Comparison of ENCODE assay signal across 29 cellular contexts in genomic region chr1:60823151-60823550, GRCh38.
"Had no signal": no experiment of that assay in that cellular context is flagged by ENCODE, and none has a peak within 500 bp of the region (broad histone marks: within the 10 kb centered on the region; RNA-seq: fewer than 3 reads in every experiment).

No MANE protein-coding gene starts in this region.

- H3K36me3 Mint-ChIP-seq: naive thymus-derived CD4-positive, alpha-beta T cell; natural killer cell treated with Interleukin-12 subunit alpha and Interleukin-12 subunit beta and Interleukin-15 and Interleukin-18, amount 100 ng/mL, for 72 hours; stimulated activated naive B cell treated with anti-CD40 and anti-IgM and Interleukin-4, amounts not matched to agents 10 μg/mL and 1 μg/mL and 100 μg/mL, for 72 hours had no signal

- H3K27ac Mint-ChIP-seq: naive thymus-derived CD4-positive, alpha-beta T cell; natural killer cell treated with Interleukin-12 subunit alpha and Interleukin-12 subunit beta and Interleukin-15 and Interleukin-18, amount 100 ng/mL, for 72 hours; stimulated activated naive B cell treated with anti-CD40 and anti-IgM and Interleukin-4, amounts not matched to agents 10 μg/mL and 1 μg/mL and 100 μg/mL, for 72 hours had no signal

- H3K9me3 Mint-ChIP-seq: natural killer cell treated with Interleukin-12 subunit alpha and Interleukin-12 subunit beta and Interleukin-15 and Interleukin-18, amount 100 ng/mL, for 72 hours had no signal

- H3K4me3 Mint-ChIP-seq: naive thymus-derived CD4-positive, alpha-beta T cell; natural killer cell treated with Interleukin-12 subunit alpha and Interleukin-12 subunit beta and Interleukin-15 and Interleukin-18, amount 100 ng/mL, for 72 hours; stimulated activated naive B cell treated with anti-CD40 and anti-IgM and Interleukin-4, amounts not matched to agents 10 μg/mL and 1 μg/mL and 100 μg/mL, for 72 hours had no signal

- H3K4me1 Mint-ChIP-seq: naive thymus-derived CD4-positive, alpha-beta T cell; stimulated activated naive B cell treated with anti-CD40 and anti-IgM and Interleukin-4, amounts not matched to agents 10 μg/mL and 1 μg/mL and 100 μg/mL, for 72 hours had no signal

- H3K27me3 Mint-ChIP-seq: stimulated activated naive B cell treated with anti-CD40 and anti-IgM and Interleukin-4, amounts not matched to agents 10 μg/mL and 1 μg/mL and 100 μg/mL, for 72 hours had no signal

- H3K9me3 ChIP-seq: left lung, lower lobe of right lung, pancreas, prostate gland, testis, thyroid gland, upper lobe of right lung had no signal

- H3K4me3 ChIP-seq: heart right ventricle, hepatocyte, left lung, lower lobe of right lung, pancreas, prostate gland, skin epidermis, stomach, testis, thyroid gland, upper lobe of right lung had no signal

- ATAC-seq: heart right ventricle; left cardiac atrium; left lung; lower lobe of right lung; naive thymus-derived CD4-positive, alpha-beta T cell; natural killer cell treated with Interleukin-12 subunit alpha and Interleukin-12 subunit beta and Interleukin-15 and Interleukin-18, amount 100 ng/mL, for 72 hours; pancreas; right cardiac atrium; sciatic nerve; stimulated activated naive B cell treated with anti-CD40 and anti-IgM and Interleukin-4, amounts not matched to agents 10 μg/mL and 1 μg/mL and 100 μg/mL, for 72 hours; stimulated activated naive CD8-positive, alpha-beta T cell treated with anti-CD3 and anti-CD28 coated beads, Interleukin-15, Interleukin-2, amounts not matched to agents 100 U/mL and 50 U/mL, for 24 hours; upper lobe of right lung had no signal

- DNase-seq: heart right ventricle; kidney glomerular epithelial cell; left cardiac atrium; left lung; lower lobe of right lung; mammary epithelial cell; mesenchymal stem cell; naive thymus-derived CD4-positive, alpha-beta T cell; nucleus accumbens; pancreas; posterior cingulate gyrus; retina; right cardiac atrium; stimulated activated CD4-positive, alpha-beta T cell treated with anti-CD3 and anti-CD28 coated beads, Interleukin-12 subunit alpha, Interleukin-12 subunit beta, amount 100 ng/mL, for 4 hours; stimulated activated CD4-positive, alpha-beta T cell treated with anti-CD3 and anti-CD28 coated beads, Interleukin-15, amount 100 ng/mL, for 24 hours; stimulated activated CD4-positive, alpha-beta T cell treated with anti-CD3 and anti-CD28 coated beads, Interleukin-2, amount 100 ng/mL, for 24 hours; stimulated activated CD4-positive, alpha-beta T cell treated with anti-CD3 and anti-CD28 coated beads, Interleukin-4, amount 100 ng/mL, for 1 hour; stimulated activated naive B cell treated with anti-CD40 and anti-IgM and Interleukin-4, amounts not matched to agents 10 μg/mL and 1 μg/mL and 100 μg/mL, for 72 hours; stimulated activated naive CD8-positive, alpha-beta T cell treated with anti-CD3 and anti-CD28 coated beads, Interleukin-15, Interleukin-2, amounts not matched to agents 100 U/mL and 50 U/mL, for 24 hours; stomach; testis; thyroid gland; trophoblast cell; upper lobe of right lung had no signal

- H3K36me3 ChIP-seq: heart right ventricle, left lung, lower lobe of right lung, pancreas, prostate gland, stomach, thyroid gland, upper lobe of right lung had no signal

- H3K4me1 ChIP-seq: heart right ventricle, left lung, lower lobe of right lung, pancreas, prostate gland, testis, thyroid gland, upper lobe of right lung had no signal
